In the genomic region with DNA sequence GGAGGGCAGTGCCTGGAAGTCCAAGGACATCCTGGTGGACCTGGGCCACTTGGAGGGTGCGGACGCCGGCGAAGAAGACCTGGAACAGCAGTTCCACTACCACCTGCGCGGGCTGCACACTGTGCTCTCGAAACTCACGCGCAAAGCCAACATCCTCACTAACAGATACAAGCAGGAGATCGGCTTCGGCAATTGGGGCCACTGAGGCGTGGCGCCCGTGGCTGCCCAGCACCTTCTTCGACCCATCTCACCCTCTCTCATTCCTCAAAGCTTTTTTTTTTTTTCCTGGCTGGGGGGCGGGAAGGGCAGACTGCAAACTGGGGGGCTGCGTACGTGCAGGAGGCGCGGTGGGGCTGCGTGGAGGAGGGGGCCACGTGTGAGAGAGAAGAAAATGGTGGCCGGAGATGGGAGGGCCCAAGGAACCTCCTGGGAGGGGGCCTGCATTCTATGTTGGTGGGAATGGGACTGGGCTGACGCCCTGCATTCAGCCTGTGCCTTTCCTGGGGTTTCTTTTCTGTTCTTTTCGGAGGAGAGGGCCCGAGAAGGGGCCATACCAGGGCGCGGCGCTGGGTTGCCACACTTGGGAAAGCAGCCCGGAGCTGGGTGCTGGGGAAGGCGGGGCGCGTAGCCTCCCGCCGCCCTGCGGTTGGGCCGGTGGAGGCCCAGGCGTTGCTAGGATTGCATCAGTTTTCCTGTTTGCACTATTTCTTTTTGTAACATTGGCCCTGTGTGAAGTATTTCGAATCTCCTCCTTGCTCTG, we compare ENCODE assay signal across 8 cellular contexts. TPM values are rescaled to one million over a fixed set of nuclear protein-coding genes. Genes with fewer than 3 reads are reported as not detected.
DNase-seq lines count a peak whose midpoint lies in the region; ATAC-seq and TF ChIP-seq lines count a peak whose summit lies in the region.

No MANE protein-coding gene starts in this region.

- peak overlapping the region; percentile 100 for H3K4me3 Mint-ChIP-seq in neural crest cell

- no peaks in the 10 kb centered on the region for H3K27me3 Mint-ChIP-seq in neural crest cell (ENCODE audit: low read depth)

- ATAC-seq in HG03520 (IDR thresholded peaks at IDR 0.05; ENCODE audit: unreplicated experiment) = peak; percentile 35
- no peak for ATAC-seq in GM21360 (IDR thresholded peaks at IDR 0.05; ENCODE audit: unreplicated experiment)

- H3K4me1 Mint-ChIP-seq in neural crest cell = peaks cover 43% of the 10 kb centered on the region

- peak overlapping the region; percentile 51 to 85 (median 60) for H3K4me3 ChIP-seq in Peyer's patch
- peak overlapping the region; percentile 49 to 53 (median 50) for H3K4me3 ChIP-seq in thyroid gland (replicated peaks in 1 of 3)

- H3K27ac Mint-ChIP-seq in neural crest cell (ENCODE audit: unreplicated experiment) = peak overlapping the region; percentile 91

- whole genome bisulfite sequencing in thyroid gland, 2 donors = 2 to 3% methylated on average over 20 to 38 of the region's 39 CpGs

- no peaks in the 10 kb centered on the region for H3K9me3 Mint-ChIP-seq in neural crest cell

- H3K9me3 ChIP-seq in Peyer's patch (no peaks in the 10 kb centered on the region), thyroid gland (no peaks in the 10 kb centered on the region)

- H3K27me3 ChIP-seq in Peyer's patch = no peaks in the 10 kb centered on the region
- no peaks in the 10 kb centered on the region for H3K27me3 ChIP-seq in thyroid gland

- DNase-seq in GDM1 (lab: John Stamatoyannopoulos, UW) (peak; percentile 61), Peyer's patch (peak; percentile 55 to 79 (median 70)), activated gamma-delta T cell (lab: John Stamatoyannopoulos, UW) (peak; percentile 40), fibroblast of the conjunctiva (ENCODE audit: low read depth) (peak; percentile 61), neural crest cell (ENCODE audit: low read depth, low spot score) (no peak), thyroid gland (peak; percentile 54 to 62)

- no peaks in the 10 kb centered on the region for H3K36me3 ChIP-seq in Peyer's patch
- H3K36me3 ChIP-seq in thyroid gland = no peaks in the 10 kb centered on the region

- intact Hi-C loops in thyroid gland (cut with DNase I) = no loop called here

- peak in 2 of 6 experiments; percentile 15 to 21 for TF ChIP-seq CTCF in Peyer's patch (IDR thresholded peaks at IDR 0.05)
- TF ChIP-seq CTCF in neural crest cell (conservative IDR thresholded peaks at IDR 0.05) = no peak
- TF ChIP-seq CTCF in thyroid gland (IDR thresholded peaks at IDR 0.05) = no peak

- peak overlapping the region; percentile 83 to 96 (median 90) for H3K27ac ChIP-seq in Peyer's patch
- H3K27ac ChIP-seq in thyroid gland = peak overlapping the region; percentile 81 to 86 (median 81)

- peaks cover 0 to 6% (median 0%) of the 10 kb centered on the region in 4 donors for H3K4me1 ChIP-seq in Peyer's patch
- peaks cover 5 to 23% of the 10 kb centered on the region in 2 donors for H3K4me1 ChIP-seq in thyroid gland

- TF ChIP-seq POLR2A in Peyer's patch (IDR thresholded peaks at IDR 0.05) = no peak
- TF ChIP-seq POLR2A in thyroid gland (IDR thresholded peaks at IDR 0.05) = peak in 1 of 2 donors; percentile 23

- H3K36me3 Mint-ChIP-seq in neural crest cell (ENCODE audit: low read depth) = peaks cover 9% of the 10 kb centered on the region

RNA-seq across cellular contexts. Expression of a gene that starts 4.2 kb away (rescaled TPM):
- total RNA-seq in Peyer's patch = 10 to 100 TPM; 22.3 to 29.9 (median 27.8) TPM
- 52.9 and 54.8 TPM in 2 replicates for total RNA-seq in neural crest cell
- 10 to 100 TPM; 19.3 to 36.8 (median 24.9) TPM for total RNA-seq in thyroid gland
